In genomic region chr16:85590506-85590832, GRCh38 we compare ENCODE assay signal across 25 cellular contexts.
"Had no signal": no experiment of that assay in that cellular context is flagged by ENCODE, and none has a peak within 500 bp of the region (broad histone marks: within the 10 kb centered on the region; RNA-seq: fewer than 3 reads in every experiment).

No MANE protein-coding gene starts in this region.

- H2AFZ ChIP-seq: parathyroid adenoma had no signal

- H3K4me1 ChIP-seq: parathyroid adenoma had no signal

- H3K4me2 ChIP-seq: smooth muscle cell had no signal

- H3K4me3 ChIP-seq: esophagus squamous epithelium, lower lobe of right lung, smooth muscle cell, thyroid gland had no signal

- FAIRE-seq: endometrium had no signal

- ATAC-seq: effector memory CD8-positive, alpha-beta T cell; left colon; left ventricle myocardium superior; lower lobe of right lung; natural killer cell treated with Interleukin-12 subunit alpha and Interleukin-12 subunit beta and Interleukin-15 and Interleukin-18, amount 100 ng/mL, for 72 hours; sciatic nerve; stimulated activated naive CD8-positive, alpha-beta T cell treated with anti-CD3 and anti-CD28 coated beads, Interleukin-15, amount 100 ng/mL, for 72 hours had no signal

- H3K9me3 ChIP-seq: esophagus squamous epithelium, lower lobe of right lung, thyroid gland had no signal

- H3K9ac ChIP-seq: parathyroid adenoma had no signal

- DNase-seq: cortex of kidney; effector memory CD8-positive, alpha-beta T cell; esophagus squamous epithelium; foreskin melanocyte; glutamatergic neuron; hypothalamus; immature natural killer cell; islet precursor cell; kidney glomerular epithelial cell; left colon; left ventricle myocardium superior; lower lobe of right lung; stimulated activated CD4-positive, alpha-beta T cell treated with anti-CD3 and anti-CD28 coated beads, Interleukin-12 subunit alpha, Interleukin-12 subunit beta, amount 100 ng/mL, for 4 hours; stimulated activated CD4-positive, alpha-beta T cell treated with anti-CD3 and anti-CD28 coated beads, Interleukin-1b, Interleukin-23, amount 100 ng/mL, for 48 hours; stimulated activated CD4-positive, alpha-beta T cell treated with anti-CD3 and anti-CD28 coated beads, Interleukin-4, amount 100 ng/mL, for 1 hour; stimulated activated CD8-positive, alpha-beta memory T cell treated with anti-CD3 and anti-CD28 coated beads, Interleukin-4, amount 100 ng/mL, for 48 hours; stimulated activated naive CD4-positive, alpha-beta T cell; stimulated activated naive CD8-positive, alpha-beta T cell treated with anti-CD3 and anti-CD28 coated beads, Interleukin-15, amount 100 ng/mL, for 72 hours; thyroid gland; trophoblast cell had no signal

- H3K27ac ChIP-seq: esophagus squamous epithelium, lower lobe of right lung, parathyroid adenoma, thyroid gland had no signal

- H3K36me3 ChIP-seq: esophagus squamous epithelium, thyroid gland had no signal

- H3K27me3 ChIP-seq: esophagus squamous epithelium, thyroid gland had no signal
